23 cellular contexts compared by ENCODE assay signal in the genomic region with DNA sequence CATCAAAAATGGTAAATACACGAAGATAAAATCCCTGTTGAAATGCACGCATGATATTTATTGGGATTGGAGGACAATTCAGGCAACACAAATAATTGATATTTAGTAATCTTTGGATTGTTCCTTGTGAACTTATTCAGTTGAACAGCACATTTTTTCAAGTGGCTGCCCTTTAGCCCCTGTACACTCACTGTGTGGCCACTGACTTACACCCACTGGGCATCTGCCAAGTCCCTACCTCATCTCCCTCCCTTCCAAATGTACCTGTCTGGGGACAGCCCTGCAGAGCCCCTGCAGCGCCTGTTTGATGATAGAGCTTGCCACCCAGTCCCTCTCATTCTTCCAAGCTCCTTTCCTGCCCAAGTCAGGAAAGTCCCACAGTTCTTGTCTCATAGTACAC.
"Had no signal": no experiment of that assay in that cellular context is flagged by ENCODE, and none has a peak within 500 bp of the region (broad histone marks: within the 10 kb centered on the region; RNA-seq: fewer than 3 reads in every experiment).

No MANE protein-coding gene starts in this region.

- H3K4me3 Mint-ChIP-seq: activated CD4-positive, alpha-beta T cell treated with anti-CD3 and anti-CD28 coated beads, Interleukin-2, amount 10 ng/mL, durations not matched to agents 24 days and 14 days; activated naive CD4-positive, alpha-beta T cell treated with anti-CD3 and anti-CD28 coated beads for 36 hours; activated naive CD8-positive, alpha-beta T cell treated with anti-CD3 and anti-CD28 coated beads for 36 hours; activated T-cell treated with anti-CD3 and anti-CD28 coated beads, Interleukin-2, amount 50 U/mL, for 4 hours; T-helper 17 cell; WTC11 had no signal

- H3K36me3 ChIP-seq: brain microvascular endothelial cell, cardiac muscle cell had no signal

- ATAC-seq: activated T-cell treated with anti-CD3 and anti-CD28 coated beads, Interleukin-2, amount 50 U/mL, for 4 hours; T-helper 17 cell; WTC11 had no signal

- H3K9me3 Mint-ChIP-seq: activated CD4-positive, alpha-beta T cell treated with anti-CD3 and anti-CD28 coated beads, Interleukin-2, amount 10 ng/mL, durations not matched to agents 24 days and 14 days; activated naive CD4-positive, alpha-beta T cell treated with anti-CD3 and anti-CD28 coated beads for 36 hours; activated naive CD8-positive, alpha-beta T cell treated with anti-CD3 and anti-CD28 coated beads for 36 hours; activated T-cell treated with anti-CD3 and anti-CD28 coated beads, Interleukin-2, amount 50 U/mL, for 4 hours; WTC11 had no signal

- H3K4me3 ChIP-seq: cardiac muscle cell had no signal

- H3K36me3 Mint-ChIP-seq: activated naive CD8-positive, alpha-beta T cell treated with anti-CD3 and anti-CD28 coated beads for 36 hours; WTC11 had no signal

- H3K27ac ChIP-seq: brain microvascular endothelial cell, cardiac muscle cell had no signal

- H3K27ac Mint-ChIP-seq: activated CD4-positive, alpha-beta T cell treated with anti-CD3 and anti-CD28 coated beads, Interleukin-2, amount 10 ng/mL, durations not matched to agents 24 days and 14 days; activated naive CD4-positive, alpha-beta T cell treated with anti-CD3 and anti-CD28 coated beads for 36 hours; activated naive CD8-positive, alpha-beta T cell treated with anti-CD3 and anti-CD28 coated beads for 36 hours; T-helper 17 cell; WTC11 had no signal

- H3K27me3 ChIP-seq: brain microvascular endothelial cell had no signal

- H3K4me1 Mint-ChIP-seq: activated CD4-positive, alpha-beta T cell treated with anti-CD3 and anti-CD28 coated beads, Interleukin-2, amount 10 ng/mL, durations not matched to agents 24 days and 14 days had no signal

- H3K27me3 Mint-ChIP-seq: activated naive CD8-positive, alpha-beta T cell treated with anti-CD3 and anti-CD28 coated beads for 36 hours had no signal

- DNase-seq: activated CD4-positive, alpha-beta T cell treated with anti-CD3 and anti-CD28 coated beads for 1 hour; activated CD4-positive, alpha-beta T cell treated with anti-CD3 and anti-CD28 coated beads, Interleukin-2, amount 10 ng/mL, durations not matched to agents 24 days and 14 days; activated CD4-positive, alpha-beta T cell treated with anti-CD3 and anti-CD28 coated beads, Interleukin-2, amount 50 U/mL, for 48 hours; activated CD8-positive, alpha-beta memory T cell treated with anti-CD3 and anti-CD28 coated beads for 24 hours; activated effector memory CD4-positive, alpha-beta T cell treated with anti-CD3 and anti-CD28 coated beads, Interleukin-2, amount 50 U/mL, for 16 hours; activated naive CD4-positive, alpha-beta T cell treated with anti-CD3 and anti-CD28 coated beads for 36 hours; activated naive CD8-positive, alpha-beta T cell treated with anti-CD3 and anti-CD28 coated beads for 36 hours; activated T-cell treated with anti-CD3 and anti-CD28 coated beads, Interleukin-2, amount 50 U/mL, for 4 hours; brain microvascular endothelial cell; MM.1S; NCI-H1105; NCI-H1436; NCI-H187; NCI-H2081; NCI-H446; NCI-H748 treated with DMSO at 0.1 percent for 48 hours; NK-92 treated with Interleukin-12 subunit alpha and Interleukin-12 subunit beta, amount 100 ng/mL, for 24 hours; OCI-M1; SHP77 treated with DMSO at 0.1 percent for 48 hours; T-helper 17 cell; T-helper 9 cell had no signal
